In genomic region chr4:830776-831482, GRCh38 we compare ENCODE assay signal across 1 cellular context.
TF ChIP-seq lines count a peak whose summit lies in the region.

No MANE protein-coding gene starts in this region.

TF ChIP-seq in HepG2, 621 proteins besides CTCF, POLR2A, EP300 and RAD21 (continued from another document):
- peak; percentile 63 for TF ChIP-seq ZBTB33 (CRISPR knock-in tag; IDR thresholded peaks at IDR 0.05)
- TF ChIP-seq SCMH1 (CRISPR knock-in tag; IDR thresholded peaks at IDR 0.05; ENCODE audit: borderline replicate concordance): no peak
- TF ChIP-seq NFYC (CRISPR knock-in tag; IDR thresholded peaks at IDR 0.05): no peak
- 0 out of 2 replicates have a peak, but pooled peaks have one; percentile 9 for TF ChIP-seq ETV5 (CRISPR knock-in tag; IDR thresholded peaks at IDR 0.05; ENCODE audit: borderline replicate concordance)
- 0 out of 2 replicates have a peak, but pooled peaks have one; percentile 25 for TF ChIP-seq GABPB1 (CRISPR knock-in tag; IDR thresholded peaks at IDR 0.05)
- peak; percentile 37; the same call in 1 of the 2 replicates for TF ChIP-seq RARA (CRISPR knock-in tag; IDR thresholded peaks at IDR 0.05)
TF ChIP-seq in HepG2: peak in this region for 6.
